8 cellular contexts compared by ENCODE assay signal in genomic region chr19:44303976-44304568, GRCh38. TPM values are rescaled to one million over a fixed set of nuclear protein-coding genes. Genes with fewer than 3 reads are reported as not detected.
DNase-seq lines count a peak whose midpoint lies in the region; ATAC-seq and TF ChIP-seq lines count a peak whose summit lies in the region.

No MANE protein-coding gene starts in this region.

- no peaks in the 10 kb centered on the region for H3K36me3 ChIP-seq in ovary

- 1 to 2% (median 1%) methylated on average over 11 of the region's 11 CpGs for WGBS in ovary, 3 donors

- no peaks in the 10 kb centered on the region for H3K4me1 ChIP-seq in ovary (ENCODE audit: insufficient read depth)

- no peak for TF ChIP-seq EP300 in ovary (IDR thresholded peaks at IDR 0.05)

- ATAC-seq in HG02981 (IDR thresholded peaks at IDR 0.05; ENCODE audit: unreplicated experiment) (no peak), HG03095 (IDR thresholded peaks at IDR 0.05; ENCODE audit: unreplicated experiment) (no peak)

- TF ChIP-seq POLR2A in ovary (IDR thresholded peaks at IDR 0.05): no peak

- peak overlapping the region in 1 of 2 donors; percentile 58 for H3K27ac ChIP-seq in ovary

- H3K4me3 ChIP-seq in ovary: peak overlapping the region; percentile 52

- no peaks in the 10 kb centered on the region for H3K27me3 ChIP-seq in ovary

- peaks cover 0 to 6% of the 10 kb centered on the region in 2 donors for H3K9me3 ChIP-seq in ovary

- no peak for TF ChIP-seq CTCF in ovary (IDR thresholded peaks at IDR 0.05)

- peak; percentile 59 for DNase-seq in ELR (ENCODE audit: low read depth)
- peak; percentile 58 for DNase-seq in HT-29 (ENCODE audit: low spot score)
- peak; percentile 20 to 23 for DNase-seq in activated T-cell treated with anti-CD3 and anti-CD28 coated beads, Interleukin-2, amount 50 U/mL, for 48 hours
- DNase-seq in germinal center (ENCODE audit: low spot score): peak; percentile 7
- peak in 2 of 5 donors; percentile 16 to 21 for DNase-seq in ovary
- DNase-seq in effector CD8-positive, alpha-beta T cell (lab: John Stamatoyannopoulos, UW): no peak

- intact Hi-C loops in ovary (cut with DNase I): no loop called here

RNA-seq across cellular contexts. Expression of gene ZNF235, which starts 0.8 kb away (rescaled TPM):
- total RNA-seq in HT-29 (2014; rRNA removed; shearing (Covaris generic)): 1.0 and 2.7 TPM in 2 replicates
- total RNA-seq in ovary: 1 to 10 TPM; 3.9 to 7.4 (median 6.2) TPM
- 1 to 10 TPM; 2.5 to 4.5 TPM for polyA plus RNA-seq in ovary

RNA-seq across cellular contexts. Expression of gene ZNF233, which starts 44.4 kb away (rescaled TPM):
- 0.31 and 0.94 TPM in 2 replicates for total RNA-seq in HT-29 (2014; rRNA removed; shearing (Covaris generic))
- under 1 TPM in 5 of 7 donors, not detected in 2; 0.13 to 0.65 (median 0.57) TPM for total RNA-seq in ovary
- polyA plus RNA-seq in ovary: under 1 TPM; 0.21 to 0.55 TPM

RNA-seq across cellular contexts. Expression of gene ZNF112, which starts 52.4 kb away (rescaled TPM):
- 0.61 and 0.78 TPM in 2 replicates for total RNA-seq in HT-29 (2014; rRNA removed; shearing (Covaris generic))
- total RNA-seq in ovary: 10 to 100 TPM in 1 of 7 donors, 1 to 10 TPM in 6; 4.6 to 13.0 (median 9.3) TPM
- 1 to 10 TPM; 3.5 to 4.2 TPM for polyA plus RNA-seq in ovary
